In the genomic region with DNA sequence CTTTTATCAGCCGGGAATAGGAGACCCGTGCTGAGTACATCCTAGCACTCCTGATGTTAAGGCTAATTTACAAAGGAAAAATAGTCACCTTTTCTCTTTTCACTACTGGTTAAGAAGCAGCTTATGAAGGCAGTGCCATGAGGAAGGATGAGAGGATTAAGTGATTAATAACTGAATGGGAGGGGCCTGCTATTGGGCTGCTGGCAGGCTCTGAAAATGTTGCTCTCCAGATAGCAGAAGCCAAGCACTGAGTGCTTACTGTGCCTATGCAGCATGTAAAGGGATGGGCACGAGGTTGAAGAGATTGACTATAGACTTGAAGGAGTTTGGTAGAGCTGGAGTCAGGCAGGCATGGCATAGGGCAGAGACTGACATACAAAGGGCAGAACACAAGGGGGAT, we compare ENCODE assay signal across 17 cellular contexts.
"Had no signal": no experiment of that assay in that cellular context is flagged by ENCODE, and none has a peak within 500 bp of the region (broad histone marks: within the 10 kb centered on the region; RNA-seq: fewer than 3 reads in every experiment).

No MANE protein-coding gene starts in this region.

- ATAC-seq: natural killer cell; right lobe of liver; stimulated activated memory B cell treated with anti-CD40 and anti-IgM and Interleukin-4, amounts not matched to agents 10 μg/mL and 1 μg/mL and 100 μg/mL, for 72 hours; stimulated activated naive CD8-positive, alpha-beta T cell treated with anti-CD3 and anti-CD28 coated beads, Interleukin-15, amount 100 ng/mL, for 72 hours had no signal

- DNase-seq: islet precursor cell; left ventricle myocardium inferior; mesendoderm; naive B cell; natural killer cell; nephron progenitor cell; occipital lobe; right lobe of liver; stimulated activated CD4-positive, alpha-beta T cell treated with anti-CD3 and anti-CD28 coated beads, Interleukin-1b, Interleukin-23, amount 100 ng/mL, for 48 hours; stimulated activated CD4-positive, alpha-beta T cell treated with anti-CD3 and anti-CD28 coated beads, Interleukin-2, amount 100 ng/mL, for 48 hours; stimulated activated CD4-positive, alpha-beta T cell treated with anti-CD3 and anti-CD28 coated beads, Interleukin-4, amount 100 ng/mL, for 4 hours; stimulated activated CD8-positive, alpha-beta memory T cell treated with anti-CD3 and anti-CD28 coated beads, Interleukin-4, amount 100 ng/mL, for 48 hours; stimulated activated naive CD4-positive, alpha-beta T cell treated with Interleukin-2 at 50 U/mL for 16 hours; stimulated activated naive CD8-positive, alpha-beta T cell treated with anti-CD3 and anti-CD28 coated beads, Interleukin-15, amount 100 ng/mL, for 72 hours; substantia nigra; uterus had no signal
